7 cellular contexts compared by ENCODE assay signal in genomic region chrX:21840199-21840557, GRCh38. TPM values are rescaled to one million over a fixed set of nuclear protein-coding genes. Genes with fewer than 3 reads are reported as not detected.
DNase-seq lines count a peak whose midpoint lies in the region; ATAC-seq and TF ChIP-seq lines count a peak whose summit lies in the region.

No MANE protein-coding gene starts in this region.

- DNase-seq in T-helper 2 cell treated with Interferon-gamma antibody and Interleukin-4, amounts not matched to agents 5 μg/mL and 100 μg/mL, for 36 hours (ENCODE audit: low spot score) = peak; percentile 16
- DNase-seq in fibroblast of villous mesenchyme (ENCODE audit: low read depth) (no peak), skeletal muscle cell (ENCODE audit: low read depth) (no peak), NCI-H1694 treated with DMSO at 0.1 percent for 48 hours (lab: John Stamatoyannopoulos, UW) (no peak)

- no peak for TF ChIP-seq CTCF in fibroblast of villous mesenchyme (IDR thresholded peaks at IDR 0.05; ENCODE audit: insufficient read depth, low read depth, low read length)

- peak overlapping the region; percentile 72 for H3K4me3 ChIP-seq in fibroblast of villous mesenchyme (ENCODE audit: low read depth, low read length)
- H3K4me3 ChIP-seq in skeletal muscle cell (ENCODE audit: low read depth, low read length) = peak overlapping the region; percentile 66

- peak overlapping the region; percentile 89 for H3K27ac Mint-ChIP-seq in T-helper 2 cell treated with Interferon-gamma antibody and Interleukin-4, amounts not matched to agents 5 μg/mL and 100 μg/mL, for 36 hours

- peak overlapping the region; percentile 89 for H3K4me3 Mint-ChIP-seq in T-helper 2 cell treated with Interferon-gamma antibody and Interleukin-4, amounts not matched to agents 5 μg/mL and 100 μg/mL, for 36 hours

- ATAC-seq in GM18498 (IDR thresholded peaks at IDR 0.05; ENCODE audit: unreplicated experiment) (peak; percentile 26), HG02852 (IDR thresholded peaks at IDR 0.05; ENCODE audit: unreplicated experiment) (peak; percentile 11), GM21447 (IDR thresholded peaks at IDR 0.05; ENCODE audit: unreplicated experiment) (no peak)

- H3K4me1 Mint-ChIP-seq in T-helper 2 cell treated with Interferon-gamma antibody and Interleukin-4, amounts not matched to agents 5 μg/mL and 100 μg/mL, for 36 hours (ENCODE audit: low read depth) = peaks cover 4% of the 10 kb centered on the region

- H3K27me3 Mint-ChIP-seq in T-helper 2 cell treated with Interferon-gamma antibody and Interleukin-4, amounts not matched to agents 5 μg/mL and 100 μg/mL, for 36 hours (ENCODE audit: low read depth) = no peaks in the 10 kb centered on the region

- H3K9me3 Mint-ChIP-seq in T-helper 2 cell treated with Interferon-gamma antibody and Interleukin-4, amounts not matched to agents 5 μg/mL and 100 μg/mL, for 36 hours = no peaks in the 10 kb centered on the region

- H3K36me3 Mint-ChIP-seq in T-helper 2 cell treated with Interferon-gamma antibody and Interleukin-4, amounts not matched to agents 5 μg/mL and 100 μg/mL, for 36 hours (ENCODE audit: low read depth) = peaks cover 4% of the 10 kb centered on the region

RNA-seq across cellular contexts. Expression of gene MBTPS2, which starts 0.8 kb away (rescaled TPM):
- total RNA-seq in fibroblast of villous mesenchyme = 9.7 and 11.2 TPM in 2 replicates

RNA-seq across cellular contexts. Expression of gene YY2, which starts 15.6 kb away (rescaled TPM):
- total RNA-seq in fibroblast of villous mesenchyme = 1.6 and 1.7 TPM in 2 replicates
